Comparison of ENCODE assay signal across 26 cellular contexts in genomic region chr7:148260605-148261004, GRCh38.
A peak's percentile ranks its signal among the peaks of the same experiment; 100 is the strongest.
DNase-seq lines count a peak whose midpoint lies in the region; ATAC-seq and TF ChIP-seq lines count a peak whose summit lies in the region.
"Had no signal": no experiment of that assay in that cellular context is flagged by ENCODE, and none has a peak within 500 bp of the region (broad histone marks: within the 10 kb centered on the region; RNA-seq: fewer than 3 reads in every experiment).

No MANE protein-coding gene starts in this region.

- in situ Hi-C loops in GM13976 (cut with MboI; ENCODE audit: low sequenced_read_pairs, unreplicated experiment): loop anchor here (25.0 kb wide), 1 partner anchor 702 kb away; no protein-coding TSS in a partner anchor

- intact Hi-C loops in sciatic nerve (cut with DNase I) (no loop called here), aorta (cut with DNase I) (no loop called here)

- H3K4me1 ChIP-seq in aorta (ENCODE audit: control insufficient read depth in 1 of 2, insufficient read depth in 2 of 2, low read length in 2 of 2): no peaks in the 10 kb centered on the region
- H3K4me1 ChIP-seq: psoas muscle had no signal

- TF ChIP-seq CTCF in fibroblast of villous mesenchyme (IDR thresholded peaks at IDR 0.05; ENCODE audit: insufficient read depth, low read depth, low read length) (no peak), GM13976 (IDR thresholded peaks at IDR 0.05; ENCODE audit: borderline replicate concordance, control extremely low read depth, extremely low read depth, insufficient read depth, missing control alignments) (no peak)

- no peaks in the 10 kb centered on the region for H3K36me3 ChIP-seq in aorta (ENCODE audit: control insufficient read depth in 1 of 2, insufficient read depth in 2 of 2, low read length in 1 of 2)

- no peaks in the 10 kb centered on the region for H3K27me3 ChIP-seq in aorta (ENCODE audit: control insufficient read depth in 1 of 2, insufficient read depth in 2 of 2, low read length in 1 of 2)

- no peaks in the 10 kb centered on the region for H3K9me3 ChIP-seq in aorta (ENCODE audit: control insufficient read depth, low read length)
- H3K9me3 ChIP-seq: psoas muscle had no signal

- DNase-seq in fibroblast of villous mesenchyme (ENCODE audit: low read depth) (peak; percentile 4), left lobe of liver (ENCODE audit: low spot score) (no peak), sciatic nerve (ENCODE audit: low spot score) (no peak), aorta (no peak), NCI-H2196 treated with DMSO at 0.1 percent for 48 hours (lab: John Stamatoyannopoulos, UW; ENCODE audit: unreplicated experiment) (no peak), GM13976 (ENCODE audit: low spot score) (no peak)
- DNase-seq: activated CD4-positive, alpha-beta T cell treated with anti-CD3 and anti-CD28 coated beads, Interleukin-2, amount 50 U/mL, for 4 hours; activated T-cell treated with anti-CD3 and anti-CD28 coated beads, Interleukin-2, amount 50 U/mL, for 72 hours; caudate nucleus; DMS53; Kasumi-1; naive thymus-derived CD4-positive, alpha-beta T cell; NCI-H1417; NCI-H2081; NCI-H2227 treated with DMSO at 0.1 percent for 48 hours; NCI-H526 treated with DMSO at 0.1 percent for 48 hours; nucleus accumbens; PC-3; psoas muscle; stimulated activated naive B cell treated with anti-CD40 and anti-IgM and Interleukin-4, amounts not matched to agents 10 μg/mL and 1 μg/mL and 100 μg/mL, for 72 hours; T-helper 2 cell had no signal

- 89 to 92% methylated on average over 5 of the region's 5 CpGs for WGBS in aorta, 2 donors

- no peak overlapping the region for H3K27ac ChIP-seq in aorta (ENCODE audit: low read depth in 1 of 2, low read length in 2 of 2)
- H3K27ac ChIP-seq: psoas muscle had no signal

- H3K4me3 ChIP-seq in fibroblast of villous mesenchyme (ENCODE audit: low read depth, low read length) (no peak overlapping the region), aorta (ENCODE audit: low read length in 2 of 2) (no peak overlapping the region)
- H3K4me3 ChIP-seq: psoas muscle had no signal

- ATAC-seq in left lobe of liver (peak; percentile 15), sciatic nerve (peak; percentile 45), aorta (ENCODE audit: low FRiP score) (peak; percentile 47), GM18498 (IDR thresholded peaks at IDR 0.05; ENCODE audit: unreplicated experiment) (no peak)
- ATAC-seq: activated CD4-positive, CD25-positive, alpha-beta regulatory T cell treated with anti-CD3 and anti-CD28 coated beads, Interleukin-2, amount 50 U/mL, for 24 hours; activated T-cell treated with anti-CD3 and anti-CD28 coated beads, Interleukin-2, amount 50 U/mL, for 72 hours; esophagus mucosa; HCT116; naive thymus-derived CD4-positive, alpha-beta T cell; PC-3; psoas muscle; SK-N-SH treated with all-trans-retinoic acid at 6 μM for 48 hours; stimulated activated naive B cell treated with anti-CD40 and anti-IgM and Interleukin-4, amounts not matched to agents 10 μg/mL and 1 μg/mL and 100 μg/mL, for 72 hours had no signal
